In the genomic region with DNA sequence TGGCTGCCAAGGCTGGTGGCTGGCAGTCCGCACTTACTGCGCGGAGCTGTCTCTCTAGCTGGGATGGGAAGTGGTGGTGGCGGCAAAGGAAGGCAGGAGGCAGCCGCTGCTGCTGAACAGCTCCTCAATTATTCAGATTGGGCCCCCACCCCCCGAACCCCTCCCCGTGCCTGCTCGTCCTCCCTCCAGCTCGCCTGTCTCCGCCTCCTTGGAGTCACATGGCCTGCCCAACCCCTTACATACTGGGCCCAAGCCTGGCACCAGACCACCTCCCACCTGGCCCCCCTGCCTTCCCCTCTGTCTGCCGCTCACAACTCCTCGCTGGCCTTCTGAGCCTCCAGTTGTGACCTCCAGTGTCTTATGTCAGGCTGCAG, we compare ENCODE assay signal across 10 cellular contexts. TPM values are rescaled to one million over a fixed set of nuclear protein-coding genes. Genes with fewer than 3 reads are reported as not detected.
A peak's percentile ranks its signal among the peaks of the same experiment; 100 is the strongest.
DNase-seq lines count a peak whose midpoint lies in the region; ATAC-seq and TF ChIP-seq lines count a peak whose summit lies in the region.
"Had no signal": no experiment of that assay in that cellular context is flagged by ENCODE, and none has a peak within 500 bp of the region (broad histone marks: within the 10 kb centered on the region; RNA-seq: fewer than 3 reads in every experiment).

A gene (minus strand): TSS at position 139 of the 374 bp plus-strand sequence. CDS start 59,139 bp downstream, outside the sequence.

- DNase-seq in DMS53 (lab: John Stamatoyannopoulos, UW) (peak; percentile 53), DMS53 treated with DMSO at 0.1 percent for 48 hours (lab: John Stamatoyannopoulos, UW; ENCODE audit: unreplicated experiment) (no peak), left ventricle myocardium superior (no peak), retinal pigment epithelial cell (ENCODE audit: low read depth) (no peak), CD1c-positive myeloid dendritic cell (ENCODE audit: extremely low spot score) (no peak), gastrocnemius medialis (no peak)

- H3K27ac ChIP-seq in VCaP (peak within 1 kb of the TSS; percentile 56), gastrocnemius medialis (no peak within 1 kb of the TSS)
- H3K27ac ChIP-seq: A549, ovary had no signal

- TF ChIP-seq CTCF in VCaP (conservative IDR thresholded peaks at IDR 0.05) (no peak), retinal pigment epithelial cell (conservative IDR thresholded peaks at IDR 0.05; ENCODE audit: low read depth, low read length) (no peak), gastrocnemius medialis (IDR thresholded peaks at IDR 0.05 in 4 of 5, conservative IDR thresholded peaks at IDR 0.05 in 1 of 5) (no peak)

- peaks cover 28 to 41% (median 37%) of the 10 kb centered on the region in 3 donors for H3K27me3 ChIP-seq in gastrocnemius medialis
- H3K27me3 ChIP-seq: ovary had no signal

- in situ Hi-C loops in gastrocnemius medialis (cut with MboI; ENCODE audit: low sequenced_read_pairs in 4 of 4): no loop called here

- intact Hi-C loops in left ventricle myocardium superior (cut with micrococcal nuclease): no loop called here
- intact Hi-C loops in gastrocnemius medialis (cut with DNase I; ENCODE audit: low total_unique reads): no loop called here

- H3K4me3 ChIP-seq in retinal pigment epithelial cell (ENCODE audit: low read length) (peak within 1 kb of the TSS; percentile 54), gastrocnemius medialis (peak within 1 kb of the TSS in 1 of 4 donors; percentile 7)
- H3K4me3 ChIP-seq: A549, ovary had no signal

- H3K4me1 ChIP-seq in gastrocnemius medialis: no peaks in the 10 kb centered on the region
- H3K4me1 ChIP-seq: A549 had no signal

- no peaks in the 10 kb centered on the region for H3K9me3 ChIP-seq in gastrocnemius medialis
- H3K9me3 ChIP-seq: A549, ovary had no signal

- no peaks in the 10 kb centered on the region for H3K36me3 ChIP-seq in gastrocnemius medialis
- H3K36me3 ChIP-seq: ovary had no signal

- ATAC-seq in left ventricle myocardium superior (peak; percentile 53), gastrocnemius medialis (no peak), GM21381 (IDR thresholded peaks at IDR 0.05; ENCODE audit: unreplicated experiment) (no peak)

- TF ChIP-seq POLR2A in gastrocnemius medialis (IDR thresholded peaks at IDR 0.05): no peak

RNA-seq across cellular contexts. Expression of the gene that starts here (rescaled TPM):
- not detected for total RNA-seq in left ventricle myocardium superior
- total RNA-seq in gastrocnemius medialis: under 1 TPM in 1 of 4 donors, not detected in 3; 0.02 TPM

Comparison
In these comparisons a context has a peak if more than half of its experiments do, and no peak if none do; other contexts are left out.
1. Peak in ATAC-seq in left ventricle myocardium superior; RNA of the gene not detected or under 1 TPM.